Comparison of ENCODE assay signal across 1 cellular context in the genomic region with DNA sequence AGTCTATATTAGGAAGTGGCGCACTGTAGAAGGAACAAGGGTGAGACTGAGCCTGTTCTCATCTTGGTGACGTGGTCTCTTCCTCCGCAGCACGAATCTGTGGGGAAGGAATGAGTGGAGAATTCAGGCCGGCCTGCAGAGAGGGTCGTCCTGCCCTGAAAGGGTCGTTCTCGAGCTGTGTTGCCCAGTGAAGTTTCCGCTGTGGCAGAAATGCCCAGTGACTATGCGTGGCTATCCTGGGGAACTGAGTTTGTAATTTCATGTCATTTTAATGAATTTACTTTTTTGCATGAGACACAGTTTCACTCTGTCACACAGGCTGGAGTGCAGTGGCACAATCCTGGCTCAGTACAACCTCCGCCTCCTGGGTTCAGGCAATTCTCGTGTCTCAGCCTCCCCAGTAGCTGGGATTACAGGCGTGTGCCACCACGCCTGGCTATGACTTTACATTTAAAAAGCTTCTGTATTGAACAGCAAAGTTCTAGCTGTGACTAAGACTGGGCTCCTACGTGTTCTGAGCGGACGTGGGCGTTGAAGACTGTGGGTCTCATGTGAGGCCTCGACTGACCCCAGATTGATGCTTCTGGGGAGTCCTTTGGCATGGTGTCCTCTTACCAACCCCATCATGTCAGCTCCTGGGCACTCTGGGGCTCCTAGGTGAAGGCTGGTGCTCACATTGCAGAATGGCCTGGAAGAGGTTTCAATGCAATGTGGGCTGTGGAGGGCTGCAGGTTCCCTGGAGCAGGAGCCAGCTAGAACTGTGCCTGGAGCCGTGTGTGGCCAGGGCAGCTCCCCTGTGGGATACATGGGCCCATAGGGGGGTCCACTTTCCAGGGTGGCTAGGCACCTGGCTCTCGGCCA.
TF ChIP-seq lines count a peak whose summit lies in the region.

No MANE protein-coding gene starts in this region.

TF ChIP-seq in IMR-90, 13 proteins besides CTCF, POLR2A, EP300 and RAD21:
- TF ChIP-seq CHD1 (IDR thresholded peaks at IDR 0.05; ENCODE audit: low read depth, low read length) (no peak), RCOR1 (IDR thresholded peaks at IDR 0.05; ENCODE audit: insufficient replicate concordance, low read length) (no peak), MAZ (IDR thresholded peaks at IDR 0.05; ENCODE audit: borderline replicate concordance, low read depth, low read length) (no peak), RFX5 (IDR thresholded peaks at IDR 0.05; ENCODE audit: low read depth, low read length) (no peak), FOS (IDR thresholded peaks at IDR 0.05; ENCODE audit: low read depth, low read length) (no peak), SMC3 (IDR thresholded peaks at IDR 0.05; ENCODE audit: low read depth, low read length) (no peak), MAFK (IDR thresholded peaks at IDR 0.05; ENCODE audit: low read depth, low read length) (no peak), CEBPB (IDR thresholded peaks at IDR 0.05; ENCODE audit: low read depth, low read length) (no peak), BHLHE40 (IDR thresholded peaks at IDR 0.05; ENCODE audit: low read depth, low read length) (no peak), MXI1 (IDR thresholded peaks at IDR 0.05; ENCODE audit: borderline replicate concordance, low read depth, low read length) (no peak), NFE2L2 (IDR thresholded peaks at IDR 0.05; ENCODE audit: low read depth, low read length) (no peak)
- TF ChIP-seq, protein P1, sequence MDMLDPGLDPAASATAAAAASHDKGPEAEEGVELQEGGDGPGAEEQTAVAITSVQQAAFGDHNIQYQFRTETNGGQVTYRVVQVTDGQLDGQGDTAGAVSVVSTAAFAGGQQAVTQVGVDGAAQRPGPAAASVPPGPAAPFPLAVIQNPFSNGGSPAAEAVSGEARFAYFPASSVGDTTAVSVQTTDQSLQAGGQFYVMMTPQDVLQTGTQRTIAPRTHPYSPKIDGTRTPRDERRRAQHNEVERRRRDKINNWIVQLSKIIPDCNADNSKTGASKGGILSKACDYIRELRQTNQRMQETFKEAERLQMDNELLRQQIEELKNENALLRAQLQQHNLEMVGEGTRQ (IDR thresholded peaks at IDR 0.05; ENCODE audit: low read depth, low read length) = no peak
- TF ChIP-seq, protein P2, sequence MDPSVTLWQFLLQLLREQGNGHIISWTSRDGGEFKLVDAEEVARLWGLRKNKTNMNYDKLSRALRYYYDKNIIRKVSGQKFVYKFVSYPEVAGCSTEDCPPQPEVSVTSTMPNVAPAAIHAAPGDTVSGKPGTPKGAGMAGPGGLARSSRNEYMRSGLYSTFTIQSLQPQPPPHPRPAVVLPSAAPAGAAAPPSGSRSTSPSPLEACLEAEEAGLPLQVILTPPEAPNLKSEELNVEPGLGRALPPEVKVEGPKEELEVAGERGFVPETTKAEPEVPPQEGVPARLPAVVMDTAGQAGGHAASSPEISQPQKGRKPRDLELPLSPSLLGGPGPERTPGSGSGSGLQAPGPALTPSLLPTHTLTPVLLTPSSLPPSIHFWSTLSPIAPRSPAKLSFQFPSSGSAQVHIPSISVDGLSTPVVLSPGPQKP (IDR thresholded peaks at IDR 0.05; ENCODE audit: borderline replicate concordance, low read depth, low read length) = no peak
TF ChIP-seq in IMR-90: peak in this region for 0.
